Comparison of ENCODE assay signal across 8 cellular contexts in the genomic region with DNA sequence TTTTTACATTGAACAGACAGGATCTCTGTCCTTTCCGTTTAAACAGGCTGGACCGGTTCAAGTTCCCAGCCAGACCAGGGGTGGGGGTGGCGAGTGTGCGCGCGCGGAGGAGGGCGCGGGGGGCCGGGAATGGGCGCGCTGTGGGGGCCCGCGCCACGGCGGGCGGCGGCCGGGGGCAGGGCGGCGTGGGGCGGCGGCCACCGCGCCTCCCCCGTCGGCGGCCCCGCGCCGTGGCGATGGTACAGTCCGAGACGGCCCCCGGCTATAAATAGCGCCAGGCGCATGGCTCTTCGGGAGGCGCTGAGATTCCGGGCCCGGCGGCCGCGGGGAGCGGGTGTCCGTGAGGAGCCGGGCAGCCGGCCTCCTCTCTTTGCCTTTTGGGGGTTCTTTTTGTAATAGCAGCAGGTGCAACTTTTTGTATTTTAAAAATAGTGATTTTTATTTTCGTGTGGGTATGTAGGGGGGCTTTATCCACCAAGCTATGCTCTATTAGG. TPM values are rescaled to one million over a fixed set of nuclear protein-coding genes. Genes with fewer than 3 reads are reported as not detected.
DNase-seq lines count a peak whose midpoint lies in the region; ATAC-seq lines count a peak whose summit lies in the region.

No MANE protein-coding gene starts in this region.

- ATAC-seq in GM21825 (IDR thresholded peaks at IDR 0.05; ENCODE audit: unreplicated experiment): no peak
- no peak for ATAC-seq in HG03457 (IDR thresholded peaks at IDR 0.05; ENCODE audit: unreplicated experiment)
- no peak for ATAC-seq in HG03039 (IDR thresholded peaks at IDR 0.05; ENCODE audit: unreplicated experiment)
- ATAC-seq in HG02763 (IDR thresholded peaks at IDR 0.05; ENCODE audit: unreplicated experiment): no peak

- DNase-seq in GM03348 (ENCODE audit: low spot score) (peak; percentile 93), NCI-H524 treated with DMSO at 0.1 percent for 48 hours (lab: John Stamatoyannopoulos, UW) (peak; percentile 49), epidermal melanocyte (ENCODE audit: insufficient read length, low spot score) (peak; percentile 59), mucosa of gallbladder (ENCODE audit: low spot score) (peak; percentile 58)

RNA-seq across cellular contexts. Expression of gene CELF4, which starts 0.4 kb away (rescaled TPM):
- 3.8 TPM for total RNA-seq in mucosa of gallbladder
